In genomic region chr1:26469558-26469957, GRCh38 we compare ENCODE assay signal across 1 cellular context.
TF ChIP-seq lines count a peak whose summit lies in the region.

No MANE protein-coding gene starts in this region.

TF ChIP-seq in H1, 55 proteins besides CTCF, POLR2A, EP300 and RAD21:
- TF ChIP-seq SAP30 (IDR thresholded peaks at IDR 0.05; ENCODE audit: insufficient read depth, insufficient replicate concordance, low read length): no peak
- TF ChIP-seq FOSL1 (IDR thresholded peaks at IDR 0.05; ENCODE audit: insufficient read depth, low read depth, low read length): no peak
- no peak for TF ChIP-seq KDM1A (IDR thresholded peaks at IDR 0.05; ENCODE audit: borderline replicate concordance, low read length)
- no peak for TF ChIP-seq JUN (IDR thresholded peaks at IDR 0.05; ENCODE audit: low read depth, low read length)
- no peak for TF ChIP-seq SRF (IDR thresholded peaks at IDR 0.05; ENCODE audit: low read depth, low read length)
- no peak for TF ChIP-seq E2F6 (IDR thresholded peaks at IDR 0.05)
- no peak for TF ChIP-seq CBX8 (IDR thresholded peaks at IDR 0.05; ENCODE audit: borderline replicate concordance, low read depth, low read length)
- TF ChIP-seq ASH2L (IDR thresholded peaks at IDR 0.05; ENCODE audit: low read length): no peak
- no peak for TF ChIP-seq TBP (IDR thresholded peaks at IDR 0.05; ENCODE audit: low read depth, low read length)
- TF ChIP-seq NANOG (IDR thresholded peaks at IDR 0.05; ENCODE audit: insufficient read depth, low read depth, low read length, poor library complexity, severe bottlenecking): no peak
- no peak for TF ChIP-seq BRCA1 (IDR thresholded peaks at IDR 0.05; ENCODE audit: low read depth, low read length)
- no peak for TF ChIP-seq EGR1 (IDR thresholded peaks at IDR 0.05; ENCODE audit: borderline replicate concordance, low read depth, low read length)
- no peak for TF ChIP-seq GTF2F1 (IDR thresholded peaks at IDR 0.05; ENCODE audit: borderline replicate concordance, low read depth, low read length)
- no peak for TF ChIP-seq ATF2 (IDR thresholded peaks at IDR 0.05; ENCODE audit: low read length)
- TF ChIP-seq RFX5 (IDR thresholded peaks at IDR 0.05; ENCODE audit: borderline replicate concordance, low read depth, low read length): no peak
- TF ChIP-seq SP1 (IDR thresholded peaks at IDR 0.05; ENCODE audit: low read depth, low read length): no peak
- TF ChIP-seq CTBP2 (IDR thresholded peaks at IDR 0.05; ENCODE audit: borderline replicate concordance, insufficient read depth, insufficient read length, low read length): no peak
- no peak for TF ChIP-seq CHD2 (IDR thresholded peaks at IDR 0.05; ENCODE audit: low read length)
- TF ChIP-seq JUND (IDR thresholded peaks at IDR 0.05; ENCODE audit: low read length): no peak
